ENCODE assay signal across 15 cellular contexts in the genomic region with DNA sequence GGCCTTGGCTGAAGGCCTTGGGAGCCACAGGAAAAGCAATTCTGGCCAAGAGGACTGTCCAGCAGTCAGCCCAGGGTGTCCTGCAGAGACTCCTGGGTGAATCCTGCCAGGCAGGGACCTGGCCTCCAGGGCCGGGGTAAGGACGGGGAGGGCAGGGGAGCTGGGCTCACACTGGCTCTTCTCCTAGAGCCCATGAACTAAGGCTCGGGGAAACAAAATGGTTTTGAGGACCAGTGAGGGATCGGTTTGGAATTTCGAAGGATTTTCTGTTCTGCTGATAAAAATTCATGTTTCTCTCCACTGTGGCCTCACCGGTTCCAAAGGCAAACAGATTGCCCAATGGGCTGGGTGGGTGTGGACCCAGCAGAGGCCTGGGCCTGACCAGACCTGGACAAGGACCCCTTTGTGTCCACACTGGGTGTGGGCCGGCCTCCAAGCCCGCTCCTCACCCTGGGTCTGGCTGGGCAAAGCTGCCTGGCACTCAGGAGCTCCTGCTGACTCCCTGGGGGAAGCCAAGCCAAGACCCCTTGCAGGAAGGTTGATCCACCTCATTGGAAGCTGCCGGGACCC. TPM values are rescaled to one million over a fixed set of nuclear protein-coding genes. Genes with fewer than 3 reads are reported as not detected.
DNase-seq lines count a peak whose midpoint lies in the region; ATAC-seq lines count a peak whose summit lies in the region.
"Had no signal": no experiment of that assay in that cellular context is flagged by ENCODE, and none has a peak within 500 bp of the region (broad histone marks: within the 10 kb centered on the region; RNA-seq: fewer than 3 reads in every experiment).

No MANE protein-coding gene starts in this region.

- intact Hi-C loops in Right ventricle myocardium inferior (cut with DNase I) (no loop called here), cardiac septum (cut with DNase I) (no loop called here)

- DNase-seq in Right ventricle myocardium inferior (ENCODE audit: missing footprints) (peak; percentile 67), cardiac septum (ENCODE audit: low spot score) (no peak), globus pallidus (ENCODE audit: low spot score) (peak; percentile 72), nucleus accumbens (lab: John Stamatoyannopoulos, UW) (peak in 48 of 56 donors; percentile 10 to 83 (median 49)), EL (no peak)
- DNase-seq: activated CD4-positive, alpha-beta memory T cell treated with anti-CD3 and anti-CD28 coated beads, Interleukin-2, amount 10 ng/mL, durations not matched to agents 7 days and 5 days; CD8-positive, alpha-beta T cell; GF-D8; NCI-H187 treated with DMSO at 0.1 percent for 48 hours; NCI-H526 treated with DMSO at 0.1 percent for 48 hours; small intestine; stimulated activated naive CD4-positive, alpha-beta T cell had no signal

- peak; percentile 49 for ATAC-seq in Right ventricle myocardium inferior
- no peak for ATAC-seq in HG03097 (IDR thresholded peaks at IDR 0.05; ENCODE audit: low FRiP score, unreplicated experiment)
- no peak for ATAC-seq in HG03108 (IDR thresholded peaks at IDR 0.05; ENCODE audit: unreplicated experiment)
- ATAC-seq in GM21717 (IDR thresholded peaks at IDR 0.05; ENCODE audit: unreplicated experiment), result no peak
- ATAC-seq: CD8-positive, alpha-beta T cell had no signal

RNA-seq across cellular contexts. Expression of gene FAM20C, which starts 27.3 kb away (rescaled TPM):
- total RNA-seq in Right ventricle myocardium inferior (26.1 TPM), cardiac septum (30.2 TPM)

Comparison
In these comparisons a context has a peak if more than half of its experiments do, and no peak if none do; other contexts are left out.
1. DNase-seq: peak in Right ventricle myocardium inferior (single experiment), globus pallidus (single experiment) and nucleus accumbens (48 of 56); none in cardiac septum (single experiment) and EL (single experiment).